In the genomic region with DNA sequence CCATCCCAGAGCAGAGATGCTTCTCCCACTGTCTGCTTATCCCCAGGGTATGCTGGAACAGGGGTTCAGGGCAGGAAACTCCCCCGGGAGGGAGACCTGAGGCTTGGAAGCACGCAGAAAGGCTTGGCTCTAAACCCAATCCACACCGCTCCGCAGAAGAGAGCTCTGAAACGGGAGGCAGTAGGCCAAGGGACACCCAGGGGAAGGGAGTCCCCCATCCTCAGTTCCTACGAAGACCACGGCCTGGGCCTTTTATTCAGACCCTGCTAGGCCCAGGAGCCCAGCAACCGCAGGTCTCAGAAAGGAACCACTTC, we compare ENCODE assay signal across 10 cellular contexts. TPM values are rescaled to one million over a fixed set of nuclear protein-coding genes. Genes with fewer than 3 reads are reported as not detected.
DNase-seq lines count a peak whose midpoint lies in the region; ATAC-seq and TF ChIP-seq lines count a peak whose summit lies in the region.
"Had no signal": no experiment of that assay in that cellular context is flagged by ENCODE, and none has a peak within 500 bp of the region (broad histone marks: within the 10 kb centered on the region; RNA-seq: fewer than 3 reads in every experiment).

No MANE protein-coding gene starts in this region.

- H3K27ac Mint-ChIP-seq in chondrocyte (ENCODE audit: unreplicated experiment) = peak overlapping the region; percentile 82
- H3K27ac Mint-ChIP-seq in nephron = peak overlapping the region; percentile 77 to 98 (median 88)
- H3K27ac Mint-ChIP-seq in effector memory CD8-positive, alpha-beta T cell = no peak overlapping the region
- H3K27ac Mint-ChIP-seq: activated T-helper 17 cell treated with anti-CD3 and anti-CD28 coated beads, Interleukin-2, amount 50 U/mL, for 72 hours had no signal

- ATAC-seq in heart right ventricle (no peak), left ventricle myocardium superior (no peak)
- ATAC-seq in effector memory CD8-positive, alpha-beta T cell (replicated peaks) = no peak
- ATAC-seq: activated T-helper 17 cell treated with anti-CD3 and anti-CD28 coated beads, Interleukin-2, amount 50 U/mL, for 72 hours had no signal

- H3K36me3 Mint-ChIP-seq in chondrocyte (ENCODE audit: low read depth) (peaks cover 7% of the 10 kb centered on the region), nephron (ENCODE audit: low read depth) (peaks cover 16% of the 10 kb centered on the region)
- H3K36me3 Mint-ChIP-seq in effector memory CD8-positive, alpha-beta T cell (ENCODE audit: insufficient read depth) = peaks cover 9% of the 10 kb centered on the region
- H3K36me3 Mint-ChIP-seq: naive B cell had no signal

- TF ChIP-seq CTCF in heart right ventricle (IDR thresholded peaks at IDR 0.05) (no peak), chondrocyte (IDR thresholded peaks at IDR 0.05) (no peak), nephron (IDR thresholded peaks at IDR 0.05; ENCODE audit: unreplicated experiment in 3 of 3) (no peak), uterus (IDR thresholded peaks at IDR 0.05) (no peak)

- H3K4me1 Mint-ChIP-seq in chondrocyte (ENCODE audit: low read depth) (peaks cover 59% of the 10 kb centered on the region), nephron (peaks cover 30% of the 10 kb centered on the region)
- peaks cover 13 to 20% of the 10 kb centered on the region in 2 donors for H3K4me1 Mint-ChIP-seq in effector memory CD8-positive, alpha-beta T cell (ENCODE audit: low read depth in 2 of 2)

- H3K36me3 ChIP-seq in heart right ventricle (peaks cover 0 to 34% (median 18%) of the 10 kb centered on the region in 9 donors), uterus (no peaks in the 10 kb centered on the region)

- TF ChIP-seq POLR2A in uterus (IDR thresholded peaks at IDR 0.05) = peak in 1 of 2 donors; percentile 32

- no peaks in the 10 kb centered on the region for H3K27me3 Mint-ChIP-seq in chondrocyte (ENCODE audit: low read depth)
- H3K27me3 Mint-ChIP-seq in nephron (ENCODE audit: low read depth) = peaks cover 47% of the 10 kb centered on the region
- peaks cover 0 to 8% of the 10 kb centered on the region in 2 donors for H3K27me3 Mint-ChIP-seq in effector memory CD8-positive, alpha-beta T cell
- H3K27me3 Mint-ChIP-seq: activated T-helper 17 cell treated with anti-CD3 and anti-CD28 coated beads, Interleukin-2, amount 50 U/mL, for 72 hours had no signal

- intact Hi-C loops in heart right ventricle (cut with DNase I) = loop anchor here in 4 of 10 donors (2.0 to 10.0 kb wide), 4 partner anchors 242 to 276 kb away; a partner anchor contains a TSS
- intact Hi-C loops in left ventricle myocardium superior (cut with micrococcal nuclease) = loop anchor here (10.0 kb wide), 1 partner anchor 278 kb away; no protein-coding TSS in a partner anchor
- intact Hi-C loops in uterus (cut with DNase I; ENCODE audit: low total_unique reads) = no loop called here

- H3K27ac ChIP-seq in heart right ventricle = peak overlapping the region in 9 of 10 donors; percentile 37 to 91 (median 79)
- peak overlapping the region; percentile 62 to 68 for H3K27ac ChIP-seq in uterus

- H3K4me3 ChIP-seq in heart right ventricle (peak overlapping the region in 3 of 10 donors; percentile 11 to 33 (median 13)), uterus (no peak overlapping the region)

- H3K27me3 ChIP-seq in heart right ventricle (peaks cover 0 to 24% (median 0%) of the 10 kb centered on the region in 7 donors), uterus (peaks cover 0 to 4% of the 10 kb centered on the region in 2 donors)

- H3K9me3 Mint-ChIP-seq in chondrocyte (ENCODE audit: low read depth) (no peaks in the 10 kb centered on the region), nephron (no peaks in the 10 kb centered on the region)
- no peaks in the 10 kb centered on the region for H3K9me3 Mint-ChIP-seq in effector memory CD8-positive, alpha-beta T cell
- H3K9me3 Mint-ChIP-seq: activated T-helper 17 cell treated with anti-CD3 and anti-CD28 coated beads, Interleukin-2, amount 50 U/mL, for 72 hours; naive B cell had no signal

- WGBS in heart right ventricle, 2 donors = 8 to 11% methylated on average over 8 of the region's 8 CpGs

- H3K9me3 ChIP-seq in heart right ventricle (no peaks in the 10 kb centered on the region), uterus (no peaks in the 10 kb centered on the region)

- H3K4me1 ChIP-seq in heart right ventricle (peaks cover 27 to 78% (median 44%) of the 10 kb centered on the region in 9 donors), uterus (peaks cover 0 to 16% of the 10 kb centered on the region in 2 donors)

- H3K4me3 Mint-ChIP-seq in chondrocyte (ENCODE audit: unreplicated experiment) (no peak overlapping the region), nephron (peak overlapping the region in 2 of 3 experiments; percentile 25 to 35)
- no peak overlapping the region for H3K4me3 Mint-ChIP-seq in effector memory CD8-positive, alpha-beta T cell
- H3K4me3 Mint-ChIP-seq: activated T-helper 17 cell treated with anti-CD3 and anti-CD28 coated beads, Interleukin-2, amount 50 U/mL, for 72 hours had no signal

- DNase-seq in heart right ventricle (no peak), left ventricle myocardium superior (no peak), chondrocyte (ENCODE audit: low spot score) (no peak), uterus (no peak), NCI-H1417 (lab: John Stamatoyannopoulos, UW) (no peak), iPS-NIHi11 (ENCODE audit: low spot score) (no peak)
- DNase-seq in effector memory CD8-positive, alpha-beta T cell = no peak

RNA-seq across cellular contexts. Expression of a gene that starts 1.8 kb away (rescaled TPM):
- total RNA-seq in heart right ventricle (10 to 100 TPM in 1 of 10 donors, 1 to 10 TPM in 9; 1.2 to 25.8 (median 3.7) TPM), left ventricle myocardium superior (2.0 TPM), chondrocyte (29.9 to 78.2 TPM (median 73.7 TPM) in 3 replicates), uterus (10 to 100 TPM; 17.9 to 34.8 (median 23.1) TPM)
- 1 to 10 TPM; 3.8 to 7.3 TPM for polyA plus RNA-seq in heart right ventricle

RNA-seq across cellular contexts. Expression of a gene that starts 16.1 kb away (rescaled TPM):
- 100 to 1,000 TPM; 359 to 690 (median 511) TPM for total RNA-seq in heart right ventricle
- 100 to 1,000 TPM; 414 to 528 TPM for polyA plus RNA-seq in heart right ventricle
- 322 TPM for total RNA-seq in left ventricle myocardium superior
- 154 to 305 TPM (median 287 TPM) in 3 replicates for total RNA-seq in chondrocyte
- 100 to 1,000 TPM; 212 to 664 (median 370) TPM for total RNA-seq in uterus

Comparison
In these comparisons a context has a peak if more than half of its experiments do, and no peak if none do; other contexts are left out.
1. H3K27ac Mint-ChIP-seq: peak in chondrocyte (single experiment) and nephron (3 of 3); none in effector memory CD8-positive, alpha-beta T cell (0 of 2).
2. H3K4me3 Mint-ChIP-seq: peak in nephron (2 of 3); none in chondrocyte (single experiment) and effector memory CD8-positive, alpha-beta T cell (0 of 2).